Comparison of ENCODE assay signal across 21 cellular contexts in the genomic region with DNA sequence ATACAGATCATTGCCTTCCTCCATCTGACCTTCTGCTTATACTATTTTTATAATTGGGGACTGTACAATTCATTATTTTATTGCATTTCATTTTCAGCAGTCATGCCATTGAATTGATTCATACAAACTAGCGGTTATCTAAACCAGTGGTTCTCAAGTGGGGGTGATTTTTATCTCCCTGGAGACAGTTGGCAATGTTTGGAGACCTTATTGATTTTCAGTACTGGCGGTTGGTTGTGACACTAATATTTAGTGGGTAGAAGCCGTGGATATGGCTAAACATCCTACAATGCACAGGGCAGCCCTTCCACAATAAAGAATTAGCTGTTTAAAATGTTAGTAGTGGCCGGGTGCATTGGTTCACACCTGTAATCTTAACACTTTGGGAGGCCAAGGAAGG.
"Had no signal": no experiment of that assay in that cellular context is flagged by ENCODE, and none has a peak within 500 bp of the region (broad histone marks: within the 10 kb centered on the region; RNA-seq: fewer than 3 reads in every experiment).

No MANE protein-coding gene starts in this region.

- DNase-seq: IMR-90, Kasumi-1, MV-4-11, NCI-H1048, NCI-H1436, NCI-H1694 treated with DMSO at 0.1 percent for 48 hours, NCI-H1930, NCI-H2081, NCI-H2107, NCI-H2227 treated with DMSO at 0.1 percent for 48 hours, NCI-H524, NCI-H526 treated with DMSO at 0.1 percent for 48 hours, NCI-H82, Right ventricle myocardium superior, RPMI8226, SIG-M5, T-helper 1 cell, T-helper 17 cell had no signal

- H3K4me3 ChIP-seq: SJSA1, SK-N-MC had no signal

- H3K27me3 ChIP-seq: SJSA1 had no signal

- H3K36me3 ChIP-seq: SJSA1 had no signal

- H3K4me1 ChIP-seq: SJSA1 had no signal

- H3K27ac ChIP-seq: KMS-11, SJSA1, SK-N-MC had no signal

- ATAC-seq: T-helper 17 cell had no signal

- H3K9me3 ChIP-seq: SJSA1 had no signal
